ENCODE assay signal across 1 cellular context in the genomic region with DNA sequence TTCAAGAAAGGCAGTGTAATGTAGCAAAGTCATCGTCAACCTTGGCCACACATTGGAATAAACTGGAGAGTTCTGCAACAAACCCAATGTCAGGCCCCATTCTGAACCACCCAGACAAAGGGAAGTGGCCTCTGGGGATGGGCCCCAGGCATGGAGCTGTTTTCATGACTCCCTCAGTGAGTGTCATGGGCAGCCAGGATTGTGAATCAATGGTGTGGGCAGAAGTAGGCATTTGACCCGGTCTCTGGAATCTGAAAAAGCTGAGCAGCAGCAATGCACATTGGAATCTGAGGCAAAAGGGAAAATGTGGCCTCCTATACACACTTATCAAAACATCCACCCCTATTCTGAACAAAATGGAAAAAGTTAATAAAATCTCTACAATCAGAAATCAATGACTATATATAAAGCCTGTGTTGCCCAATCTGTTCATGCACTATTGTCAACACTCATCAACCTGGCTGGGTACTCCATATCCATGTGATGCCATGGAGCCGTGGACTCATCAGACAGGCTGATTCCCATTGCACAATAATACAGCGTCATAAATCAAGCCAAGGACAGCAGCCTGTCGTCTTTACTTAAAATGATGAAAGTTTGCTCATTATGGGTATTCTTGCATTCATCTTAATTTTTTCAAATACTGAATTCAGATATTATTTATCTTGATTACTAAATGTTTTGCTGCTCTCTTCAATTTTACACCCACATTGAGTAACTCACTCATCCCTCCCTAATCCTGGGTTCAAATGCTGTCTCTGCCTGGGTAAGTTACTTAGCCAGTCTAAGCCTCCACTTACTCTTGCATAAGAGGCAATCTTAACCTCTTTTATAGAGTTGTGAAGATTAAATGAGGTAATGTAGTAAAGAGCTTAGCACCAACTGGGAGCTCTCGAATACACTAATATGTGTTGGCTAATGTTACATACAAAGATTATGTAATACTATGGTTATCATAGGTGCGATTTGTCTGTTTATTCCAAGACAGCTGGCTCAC.
TF ChIP-seq lines count a peak whose summit lies in the region.

No MANE protein-coding gene starts in this region.

TF ChIP-seq in HEK293T, 16 proteins besides CTCF, POLR2A, EP300 and RAD21:
- TF ChIP-seq, protein P1, sequence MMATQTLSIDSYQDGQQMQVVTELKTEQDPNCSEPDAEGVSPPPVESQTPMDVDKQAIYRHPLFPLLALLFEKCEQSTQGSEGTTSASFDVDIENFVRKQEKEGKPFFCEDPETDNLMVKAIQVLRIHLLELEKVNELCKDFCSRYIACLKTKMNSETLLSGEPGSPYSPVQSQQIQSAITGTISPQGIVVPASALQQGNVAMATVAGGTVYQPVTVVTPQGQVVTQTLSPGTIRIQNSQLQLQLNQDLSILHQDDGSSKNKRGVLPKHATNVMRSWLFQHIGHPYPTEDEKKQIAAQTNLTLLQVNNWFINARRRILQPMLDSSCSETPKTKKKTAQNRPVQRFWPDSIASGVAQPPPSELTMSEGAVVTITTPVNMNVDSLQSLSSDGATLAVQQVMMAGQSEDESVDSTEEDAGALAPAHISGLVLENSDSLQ (IDR thresholded peaks at IDR 0.05), result peak; percentile 59
- TF ChIP-seq FOXA1 (IDR thresholded peaks at IDR 0.05), result no peak
